In genomic region chr2:120344991-120345975, GRCh38 we compare ENCODE assay signal across 9 cellular contexts. TPM values are rescaled to one million over a fixed set of nuclear protein-coding genes. Genes with fewer than 3 reads are reported as not detected.
DNase-seq lines count a peak whose midpoint lies in the region; ATAC-seq and TF ChIP-seq lines count a peak whose summit lies in the region.
"Had no signal": no experiment of that assay in that cellular context is flagged by ENCODE, and none has a peak within 500 bp of the region (broad histone marks: within the 10 kb centered on the region; RNA-seq: fewer than 3 reads in every experiment).

No MANE protein-coding gene starts in this region.

- DNase-seq in NCI-H345 (lab: John Stamatoyannopoulos, UW): peak; percentile 57
- no peak for DNase-seq in NCI-H345 treated with DMSO at 0.1 percent for 48 hours (lab: John Stamatoyannopoulos, UW; ENCODE audit: unreplicated experiment)
- DNase-seq in Peyer's patch: no peak
- peak in 1 of 3 experiments; percentile 5 for DNase-seq in effector memory CD8-positive, alpha-beta T cell
- DNase-seq in naive B cell: no peak
- no peak for DNase-seq in SW480 (ENCODE audit: low spot score)

- H3K4me1 ChIP-seq in Peyer's patch: peaks cover 0 to 42% (median 15%) of the 10 kb centered on the region in 4 donors

- H3K4me3 Mint-ChIP-seq in effector memory CD8-positive, alpha-beta T cell: peak overlapping the region; percentile 21 to 57
- peak overlapping the region in 7 of 8 donors; percentile 25 to 85 (median 57) for H3K4me3 Mint-ChIP-seq in naive B cell
- H3K4me3 Mint-ChIP-seq: stimulated activated naive CD8-positive, alpha-beta T cell treated with anti-CD3 and anti-CD28 coated beads, Interleukin-15, Interleukin-2, amounts not matched to agents 100 ng/mL and 50 ng/mL, for 24 hours had no signal

- peak in 1 of 6 experiments; percentile 2 for TF ChIP-seq CTCF in Peyer's patch (IDR thresholded peaks at IDR 0.05)

- no peak overlapping the region for H3K27ac Mint-ChIP-seq in effector memory CD8-positive, alpha-beta T cell
- no peak overlapping the region for H3K27ac Mint-ChIP-seq in naive B cell
- H3K27ac Mint-ChIP-seq: stimulated activated naive CD8-positive, alpha-beta T cell treated with anti-CD3 and anti-CD28 coated beads, Interleukin-15, Interleukin-2, amounts not matched to agents 100 ng/mL and 50 ng/mL, for 24 hours had no signal

- H3K9me3 ChIP-seq in Peyer's patch: no peaks in the 10 kb centered on the region

- no peaks in the 10 kb centered on the region for H3K36me3 ChIP-seq in Peyer's patch

- peaks cover 54 to 70% of the 10 kb centered on the region in 2 donors for H3K27me3 Mint-ChIP-seq in effector memory CD8-positive, alpha-beta T cell
- H3K27me3 Mint-ChIP-seq in naive B cell: peaks cover 59 to 72% (median 61%) of the 10 kb centered on the region in 3 donors

- TF ChIP-seq POLR2A in Peyer's patch (IDR thresholded peaks at IDR 0.05): no peak

- H3K36me3 Mint-ChIP-seq in effector memory CD8-positive, alpha-beta T cell (ENCODE audit: insufficient read depth): no peaks in the 10 kb centered on the region
- H3K36me3 Mint-ChIP-seq in naive B cell: no peaks in the 10 kb centered on the region

- H3K9me3 Mint-ChIP-seq in effector memory CD8-positive, alpha-beta T cell: no peaks in the 10 kb centered on the region
- H3K9me3 Mint-ChIP-seq in naive B cell: peaks cover 0 to 2% (median 0%) of the 10 kb centered on the region in 7 donors
- H3K9me3 Mint-ChIP-seq: stimulated activated naive CD8-positive, alpha-beta T cell treated with anti-CD3 and anti-CD28 coated beads, Interleukin-15, Interleukin-2, amounts not matched to agents 100 ng/mL and 50 ng/mL, for 24 hours had no signal

- peaks cover 10 to 16% of the 10 kb centered on the region in 2 donors for H3K4me1 Mint-ChIP-seq in effector memory CD8-positive, alpha-beta T cell (ENCODE audit: low read depth in 2 of 2)
- H3K4me1 Mint-ChIP-seq in naive B cell: peaks cover 16 to 28% (median 25%) of the 10 kb centered on the region in 3 donors

- no peak overlapping the region for H3K27ac ChIP-seq in Peyer's patch

- peak overlapping the region; percentile 24 to 60 (median 53) for H3K4me3 ChIP-seq in Peyer's patch

- H3K27me3 ChIP-seq in Peyer's patch: peaks cover 0 to 51% of the 10 kb centered on the region in 2 donors

- ATAC-seq in effector memory CD8-positive, alpha-beta T cell (replicated peaks): peak; percentile 26
- ATAC-seq in naive B cell (ENCODE audit: low read depth in 2 of 2) (peak; percentile 28 to 43), GM21619 (IDR thresholded peaks at IDR 0.05; ENCODE audit: unreplicated experiment) (no peak), HG03025 (IDR thresholded peaks at IDR 0.05; ENCODE audit: low FRiP score, unreplicated experiment) (no peak)

RNA-seq across cellular contexts. Expression of gene INHBB, which starts 0.7 kb away (rescaled TPM):
- 1 to 10 TPM in 1 of 4 donors, under 1 TPM in 2, not detected in 1; 0.70 to 1.1 (median 0.95) TPM for total RNA-seq in Peyer's patch
- polyA plus RNA-seq in naive B cell (ENCODE audit: low read depth in 6 of 6): under 1 TPM in 1 of 6 donors, not detected in 5; 0.09 TPM

Comparison
In these comparisons a context has a peak if more than half of its experiments do, and no peak if none do; other contexts are left out.
1. ATAC-seq: peak in effector memory CD8-positive, alpha-beta T cell (single experiment) and naive B cell (2 of 2); none in GM21619 (single experiment) and HG03025 (single experiment).